9 cellular contexts compared by ENCODE assay signal in genomic region chr7:1533255-1533568, GRCh38. TPM values are rescaled to one million over a fixed set of nuclear protein-coding genes. Genes with fewer than 3 reads are reported as not detected.
DNase-seq lines count a peak whose midpoint lies in the region; ATAC-seq and TF ChIP-seq lines count a peak whose summit lies in the region.
"Had no signal": no experiment of that assay in that cellular context is flagged by ENCODE, and none has a peak within 500 bp of the region (broad histone marks: within the 10 kb centered on the region; RNA-seq: fewer than 3 reads in every experiment).

No MANE protein-coding gene starts in this region.

- TF ChIP-seq CTCF in liver (IDR thresholded peaks at IDR 0.05; ENCODE audit: low read depth, low read length, missing input control) (no peak), thoracic aorta (IDR thresholded peaks at IDR 0.05) (no peak)

- H3K4me1 ChIP-seq in liver (ENCODE audit: control insufficient read depth in 4 of 4, insufficient read depth in 4 of 4, low read length in 3 of 4) (peaks cover 8 to 37% (median 28%) of the 10 kb centered on the region in 4 donors), thoracic aorta (ENCODE audit: control insufficient read depth in 1 of 2, low read depth in 2 of 2) (peaks cover 13 to 46% of the 10 kb centered on the region in 2 donors)

- peak overlapping the region; percentile 93 for H3K27ac ChIP-seq in adipose tissue (ENCODE audit: low read depth, low read length)
- peak overlapping the region; percentile 92 to 96 for H3K27ac ChIP-seq in liver (ENCODE audit: low read depth in 1 of 2, low read length in 2 of 2)
- H3K27ac ChIP-seq in thoracic aorta: peak overlapping the region; percentile 97 to 99

- H3K4me3 ChIP-seq in liver (ENCODE audit: low read depth in 1 of 3, low read length in 3 of 3) (peak overlapping the region in 1 of 3 donors; percentile 10), thoracic aorta (peak overlapping the region; percentile 85)

- in situ Hi-C loops in KBM-7 (cut with MboI; ENCODE audit: low pct_unique_long_range_greater_than_20kb, low sequenced_read_pairs): no loop called here

- peak overlapping the region in 1 of 2 donors; percentile 65 for H3K9ac ChIP-seq in liver (ENCODE audit: low read depth in 1 of 2, low read length in 2 of 2)

- no peak for TF ChIP-seq RAD21 in liver (IDR thresholded peaks at IDR 0.05)

- 24 to 47% (median 33%) methylated on average over 9 of the region's 9 CpGs for WGBS in adipose tissue, 3 donors
- WGBS in liver: 69% methylated on average over 9 of the region's 9 CpGs

- no peak for ATAC-seq in thoracic aorta (ENCODE audit: insufficient number of reproducible peaks, low FRiP score, low read depth)

- H3K36me3 ChIP-seq in liver (ENCODE audit: control insufficient read depth in 4 of 4, insufficient read depth in 3 of 4, low read depth in 1 of 4, low read length in 3 of 4) (no peaks in the 10 kb centered on the region), thoracic aorta (no peaks in the 10 kb centered on the region)

- peak; percentile 73 for DNase-seq in activated CD8-positive, alpha-beta memory T cell treated with anti-CD3 and anti-CD28 coated beads for 24 hours
- DNase-seq in activated CD8-positive, alpha-beta memory T cell treated with anti-CD3 and anti-CD28 coated beads, Interleukin-2, amount 50 U/mL, for 48 hours: no peak
- DNase-seq in thoracic aorta (ENCODE audit: low spot score) (no peak), NCI-H1092 treated with DMSO at 0.1 percent for 48 hours (lab: John Stamatoyannopoulos, UW) (no peak), NCI-H524 (lab: John Stamatoyannopoulos, UW) (no peak), KBM-7 (no peak)
- DNase-seq: COR-L47 had no signal

- H3K27me3 ChIP-seq in liver (ENCODE audit: control insufficient read depth in 4 of 4, insufficient read depth in 4 of 4, low read length in 3 of 4) (no peaks in the 10 kb centered on the region), thoracic aorta (replicated peaks; ENCODE audit: insufficient read depth) (no peaks in the 10 kb centered on the region)

- H3K9me3 ChIP-seq in liver (ENCODE audit: control insufficient read depth in 4 of 4, low read length in 3 of 4) (no peaks in the 10 kb centered on the region), thoracic aorta (no peaks in the 10 kb centered on the region)

TF ChIP-seq in liver, 16 proteins besides CTCF, POLR2A, EP300 and RAD21:
- TF ChIP-seq, protein P1, sequence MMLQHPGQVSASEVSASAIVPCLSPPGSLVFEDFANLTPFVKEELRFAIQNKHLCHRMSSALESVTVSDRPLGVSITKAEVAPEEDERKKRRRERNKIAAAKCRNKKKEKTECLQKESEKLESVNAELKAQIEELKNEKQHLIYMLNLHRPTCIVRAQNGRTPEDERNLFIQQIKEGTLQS (IDR thresholded peaks at IDR 0.05): no peak
- no peak for TF ChIP-seq FOXA2 (IDR thresholded peaks at IDR 0.05)
- TF ChIP-seq FOXA1 (IDR thresholded peaks at IDR 0.05): no peak
- no peak for TF ChIP-seq HNF4A (conservative IDR thresholded peaks at IDR 0.05)
- no peak for TF ChIP-seq ZBTB33 (IDR thresholded peaks at IDR 0.05)
- no peak for TF ChIP-seq TAF1 (conservative IDR thresholded peaks at IDR 0.05)
- TF ChIP-seq EGR1 (IDR thresholded peaks at IDR 0.05; ENCODE audit: low read depth in 2 of 2): no peak
- TF ChIP-seq MAX (IDR thresholded peaks at IDR 0.05): no peak
- TF ChIP-seq HNF4G (IDR thresholded peaks at IDR 0.05): no peak
- no peak for TF ChIP-seq JUND (IDR thresholded peaks at IDR 0.05)
- TF ChIP-seq NR2F2 (IDR thresholded peaks at IDR 0.05): no peak
- TF ChIP-seq, protein P2, sequence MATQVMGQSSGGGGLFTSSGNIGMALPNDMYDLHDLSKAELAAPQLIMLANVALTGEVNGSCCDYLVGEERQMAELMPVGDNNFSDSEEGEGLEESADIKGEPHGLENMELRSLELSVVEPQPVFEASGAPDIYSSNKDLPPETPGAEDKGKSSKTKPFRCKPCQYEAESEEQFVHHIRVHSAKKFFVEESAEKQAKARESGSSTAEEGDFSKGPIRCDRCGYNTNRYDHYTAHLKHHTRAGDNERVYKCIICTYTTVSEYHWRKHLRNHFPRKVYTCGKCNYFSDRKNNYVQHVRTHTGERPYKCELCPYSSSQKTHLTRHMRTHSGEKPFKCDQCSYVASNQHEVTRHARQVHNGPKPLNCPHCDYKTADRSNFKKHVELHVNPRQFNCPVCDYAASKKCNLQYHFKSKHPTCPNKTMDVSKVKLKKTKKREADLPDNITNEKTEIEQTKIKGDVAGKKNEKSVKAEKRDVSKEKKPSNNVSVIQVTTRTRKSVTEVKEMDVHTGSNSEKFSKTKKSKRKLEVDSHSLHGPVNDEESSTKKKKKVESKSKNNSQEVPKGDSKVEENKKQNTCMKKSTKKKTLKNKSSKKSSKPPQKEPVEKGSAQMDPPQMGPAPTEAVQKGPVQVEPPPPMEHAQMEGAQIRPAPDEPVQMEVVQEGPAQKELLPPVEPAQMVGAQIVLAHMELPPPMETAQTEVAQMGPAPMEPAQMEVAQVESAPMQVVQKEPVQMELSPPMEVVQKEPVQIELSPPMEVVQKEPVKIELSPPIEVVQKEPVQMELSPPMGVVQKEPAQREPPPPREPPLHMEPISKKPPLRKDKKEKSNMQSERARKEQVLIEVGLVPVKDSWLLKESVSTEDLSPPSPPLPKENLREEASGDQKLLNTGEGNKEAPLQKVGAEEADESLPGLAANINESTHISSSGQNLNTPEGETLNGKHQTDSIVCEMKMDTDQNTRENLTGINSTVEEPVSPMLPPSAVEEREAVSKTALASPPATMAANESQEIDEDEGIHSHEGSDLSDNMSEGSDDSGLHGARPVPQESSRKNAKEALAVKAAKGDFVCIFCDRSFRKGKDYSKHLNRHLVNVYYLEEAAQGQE (IDR thresholded peaks at IDR 0.05): no peak
- TF ChIP-seq GABPA (IDR thresholded peaks at IDR 0.05 in 1 of 2, conservative IDR thresholded peaks at IDR 0.05 in 1 of 2): no peak
TF ChIP-seq in liver: peak in this region for 0.

RNA-seq across cellular contexts. Expression of gene MAFK, which starts 2.7 kb away (rescaled TPM):
- polyA plus RNA-seq in adipose tissue: 10 to 100 TPM; 23.9 to 64.1 (median 45.5) TPM
- 1 to 10 TPM; 4.4 to 8.3 TPM for total RNA-seq in liver
- 1 to 10 TPM; 1.3 to 9.3 TPM for polyA plus RNA-seq in liver
- total RNA-seq in thoracic aorta: 100 to 1,000 TPM; 111 to 161 TPM

RNA-seq across cellular contexts. Expression of gene TMEM184A, which starts 22.8 kb away (rescaled TPM):
- 10 to 100 TPM in 1 of 3 donors, under 1 TPM in 2; 0.34 to 16.8 (median 0.91) TPM for polyA plus RNA-seq in adipose tissue
- total RNA-seq in liver: 10 to 100 TPM in 1 of 2 donors, 1 to 10 TPM in 1; 1.6 to 11.7 TPM
- 10 to 100 TPM; 11.1 to 12.6 TPM for polyA plus RNA-seq in liver
- total RNA-seq in thoracic aorta: 1 to 10 TPM in 1 of 2 donors, not detected in 1; 1.5 TPM

RNA-seq across cellular contexts. Expression of gene INTS1, which starts 29.0 kb away (rescaled TPM):
- polyA plus RNA-seq in adipose tissue: 10 to 100 TPM; 44.8 to 54.7 (median 49.1) TPM
- total RNA-seq in liver: 10 to 100 TPM; 26.8 to 34.6 TPM
- 10 to 100 TPM; 14.6 to 37.9 TPM for polyA plus RNA-seq in liver
- 10 to 100 TPM; 59.8 to 89.6 TPM for total RNA-seq in thoracic aorta

RNA-seq across cellular contexts. Expression of gene PSMG3, which starts 36.6 kb away (rescaled TPM):
- 10 to 100 TPM; 21.3 to 41.8 (median 34.7) TPM for polyA plus RNA-seq in adipose tissue
- 10 to 100 TPM; 10.1 to 10.3 TPM for total RNA-seq in liver
- polyA plus RNA-seq in liver: 10 to 100 TPM; 21.2 to 22.4 TPM
- total RNA-seq in thoracic aorta: 10 to 100 TPM; 30.9 to 40.4 TPM

Comparison
In these comparisons a context has a peak if more than half of its experiments do, and no peak if none do; other contexts are left out.
1. RNA of gene MAFK, which starts 2.7 kb away (total RNA-seq): 111 to 161 TPM in thoracic aorta; 4.4 to 8.3 TPM in liver; every median in the first group is over 10 times any median in the second.
2. Peak in every context shown above with its lines, with median percentiles within 50 percentile points of each other: H3K27ac ChIP-seq.